ENCODE assay signal across 1 cellular context in the genomic region with DNA sequence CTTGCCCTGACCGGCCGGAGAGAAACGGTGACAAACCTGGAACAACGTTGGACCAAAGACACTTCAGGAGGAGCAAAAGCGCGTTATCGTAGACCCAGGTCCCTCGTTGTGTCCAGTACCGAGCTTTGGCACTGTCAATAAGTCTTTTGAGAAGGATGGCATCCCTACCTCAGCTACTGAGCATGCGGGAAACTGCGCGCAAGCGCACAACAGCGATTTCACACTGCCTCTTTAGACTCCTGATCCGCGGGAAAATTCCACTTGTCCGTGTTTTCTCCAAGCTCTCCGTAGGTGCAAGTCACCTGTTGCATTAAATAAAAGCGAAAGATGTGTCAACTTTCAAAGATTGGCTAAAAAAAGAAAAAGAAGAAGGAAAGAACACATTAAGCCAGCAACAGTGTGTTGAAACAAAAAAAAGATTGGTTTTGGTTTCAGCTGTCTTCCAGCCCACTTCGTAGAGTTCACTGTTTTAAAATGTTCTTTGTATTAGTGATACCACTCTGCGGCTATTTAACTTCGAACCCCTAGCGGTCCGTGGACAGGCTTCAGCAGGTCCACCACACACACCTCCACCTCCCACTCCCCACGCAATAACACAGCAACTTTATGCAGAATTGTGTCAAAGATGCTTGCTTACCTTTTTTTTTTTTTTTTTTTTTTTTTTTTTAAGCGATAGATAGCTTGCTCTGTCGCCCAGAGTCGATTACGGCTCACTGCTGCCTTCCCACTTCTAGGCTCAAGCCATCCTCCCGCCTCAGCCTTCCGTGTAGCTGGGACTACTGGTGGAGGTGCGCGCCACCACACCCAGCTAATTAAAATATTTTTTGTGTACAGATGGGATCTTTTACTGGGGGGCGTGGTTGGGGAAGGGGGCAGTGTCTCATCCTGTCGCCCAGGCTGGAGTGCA.
A peak's percentile ranks its signal among the peaks of the same experiment; 100 is the strongest.
TF ChIP-seq lines count a peak whose summit lies in the region.

A gene with protein sequence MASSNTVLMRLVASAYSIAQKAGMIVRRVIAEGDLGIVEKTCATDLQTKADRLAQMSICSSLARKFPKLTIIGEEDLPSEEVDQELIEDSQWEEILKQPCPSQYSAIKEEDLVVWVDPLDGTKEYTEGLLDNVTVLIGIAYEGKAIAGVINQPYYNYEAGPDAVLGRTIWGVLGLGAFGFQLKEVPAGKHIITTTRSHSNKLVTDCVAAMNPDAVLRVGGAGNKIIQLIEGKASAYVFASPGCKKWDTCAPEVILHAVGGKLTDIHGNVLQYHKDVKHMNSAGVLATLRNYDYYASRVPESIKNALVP (minus strand): TSS at position 139 of the 907 bp plus-strand sequence. CDS start 9,942 bp downstream, outside the sequence.

TF ChIP-seq in HepG2, 621 proteins besides CTCF, POLR2A, EP300 and RAD21 (continued from another document and continues in another):
- TF ChIP-seq CBX2 (IDR thresholded peaks at IDR 0.05; ENCODE audit: low read depth, low read length) (no peak), CBX2 (CRISPR knock-in tag; IDR thresholded peaks at IDR 0.05; ENCODE audit: low read depth) (no peak), SP1 (IDR thresholded peaks at IDR 0.05) (no peak), SP1 (CRISPR knock-in tag; IDR thresholded peaks at IDR 0.05) (peak; percentile 73), SPEN (CRISPR knock-in tag; IDR thresholded peaks at IDR 0.05; ENCODE audit: low read depth) (peak; percentile 52), MZF1 (CRISPR knock-in tag; IDR thresholded peaks at IDR 0.05; ENCODE audit: borderline replicate concordance) (no peak), RFXAP (CRISPR knock-in tag; IDR thresholded peaks at IDR 0.05; ENCODE audit: borderline replicate concordance) (peak; percentile 63; the same call in 1 of the 2 replicates), ELF1 (CRISPR knock-in tag; IDR thresholded peaks at IDR 0.05) (no peak), ZNF136 (CRISPR knock-in tag; IDR thresholded peaks at IDR 0.05; ENCODE audit: low read depth) (no peak), ZSCAN9 (CRISPR knock-in tag; IDR thresholded peaks at IDR 0.05; ENCODE audit: borderline replicate concordance) (peak; percentile 64; the same call in 1 of the 2 replicates), ZNF549 (CRISPR knock-in tag; IDR thresholded peaks at IDR 0.05) (no peak), TGIF2 (CRISPR knock-in tag; IDR thresholded peaks at IDR 0.05) (peak; percentile 79), TBX3 (IDR thresholded peaks at IDR 0.05; ENCODE audit: borderline replicate concordance) (peak; percentile 68; the same call in 1 of the 2 replicates), MBD4 (IDR thresholded peaks at IDR 0.05; ENCODE audit: borderline replicate concordance, low read length) (0 out of 2 replicates have a peak, but pooled peaks have one; percentile 51), FOSL2 (CRISPR knock-in tag; IDR thresholded peaks at IDR 0.05) (peak; percentile 51), ZNF543 (CRISPR knock-in tag; IDR thresholded peaks at IDR 0.05) (no peak), HNRNPK (IDR thresholded peaks at IDR 0.05; ENCODE audit: low read depth, low read length, poor library complexity, severe bottlenecking) (no peak)
- TF ChIP-seq, protein P1, sequence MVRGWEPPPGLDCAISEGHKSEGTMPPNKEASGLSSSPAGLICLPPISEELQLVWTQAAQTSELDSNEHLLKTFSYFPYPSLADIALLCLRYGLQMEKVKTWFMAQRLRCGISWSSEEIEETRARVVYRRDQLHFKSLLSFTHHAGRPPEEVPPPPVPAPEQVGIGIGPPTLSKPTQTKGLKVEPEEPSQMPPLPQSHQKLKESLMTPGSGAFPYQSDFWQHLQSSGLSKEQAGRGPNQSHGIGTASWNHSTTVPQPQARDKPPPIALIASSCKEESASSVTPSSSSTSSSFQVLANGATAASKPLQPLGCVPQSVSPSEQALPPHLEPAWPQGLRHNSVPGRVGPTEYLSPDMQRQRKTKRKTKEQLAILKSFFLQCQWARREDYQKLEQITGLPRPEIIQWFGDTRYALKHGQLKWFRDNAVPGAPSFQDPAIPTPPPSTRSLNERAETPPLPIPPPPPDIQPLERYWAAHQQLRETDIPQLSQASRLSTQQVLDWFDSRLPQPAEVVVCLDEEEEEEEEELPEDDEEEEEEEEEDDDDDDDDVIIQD (CRISPR knock-in tag; IDR thresholded peaks at IDR 0.05; ENCODE audit: low read depth), result 0 out of 2 replicates have a peak, but pooled peaks have one; percentile 47
- TF ChIP-seq, protein P2, sequence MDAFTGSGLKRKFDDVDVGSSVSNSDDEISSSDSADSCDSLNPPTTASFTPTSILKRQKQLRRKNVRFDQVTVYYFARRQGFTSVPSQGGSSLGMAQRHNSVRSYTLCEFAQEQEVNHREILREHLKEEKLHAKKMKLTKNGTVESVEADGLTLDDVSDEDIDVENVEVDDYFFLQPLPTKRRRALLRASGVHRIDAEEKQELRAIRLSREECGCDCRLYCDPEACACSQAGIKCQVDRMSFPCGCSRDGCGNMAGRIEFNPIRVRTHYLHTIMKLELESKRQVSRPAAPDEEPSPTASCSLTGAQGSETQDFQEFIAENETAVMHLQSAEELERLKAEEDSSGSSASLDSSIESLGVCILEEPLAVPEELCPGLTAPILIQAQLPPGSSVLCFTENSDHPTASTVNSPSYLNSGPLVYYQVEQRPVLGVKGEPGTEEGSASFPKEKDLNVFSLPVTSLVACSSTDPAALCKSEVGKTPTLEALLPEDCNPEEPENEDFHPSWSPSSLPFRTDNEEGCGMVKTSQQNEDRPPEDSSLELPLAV (CRISPR knock-in tag; conservative IDR thresholded peaks at IDR 0.05; ENCODE audit: low read depth), result no peak
- TF ChIP-seq, protein P3, sequence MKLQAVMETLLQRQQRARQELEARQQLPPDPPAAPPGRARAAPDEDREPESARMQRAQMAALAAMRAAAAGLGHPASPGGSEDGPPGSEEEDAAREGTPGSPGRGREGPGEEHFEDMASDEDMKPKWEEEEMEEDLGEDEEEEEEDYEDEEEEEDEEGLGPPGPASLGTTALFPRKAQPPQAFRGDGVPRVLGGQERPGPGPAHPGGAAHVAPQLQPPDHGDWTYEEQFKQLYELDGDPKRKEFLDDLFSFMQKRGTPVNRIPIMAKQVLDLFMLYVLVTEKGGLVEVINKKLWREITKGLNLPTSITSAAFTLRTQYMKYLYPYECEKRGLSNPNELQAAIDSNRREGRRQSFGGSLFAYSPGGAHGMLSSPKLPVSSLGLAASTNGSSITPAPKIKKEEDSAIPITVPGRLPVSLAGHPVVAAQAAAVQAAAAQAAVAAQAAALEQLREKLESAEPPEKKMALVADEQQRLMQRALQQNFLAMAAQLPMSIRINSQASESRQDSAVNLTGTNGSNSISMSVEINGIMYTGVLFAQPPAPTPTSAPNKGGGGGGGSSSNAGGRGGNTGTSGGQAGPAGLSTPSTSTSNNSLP (IDR thresholded peaks at IDR 0.05; ENCODE audit: low read depth, low read length), result peak; percentile 84
- TF ChIP-seq, protein P4, sequence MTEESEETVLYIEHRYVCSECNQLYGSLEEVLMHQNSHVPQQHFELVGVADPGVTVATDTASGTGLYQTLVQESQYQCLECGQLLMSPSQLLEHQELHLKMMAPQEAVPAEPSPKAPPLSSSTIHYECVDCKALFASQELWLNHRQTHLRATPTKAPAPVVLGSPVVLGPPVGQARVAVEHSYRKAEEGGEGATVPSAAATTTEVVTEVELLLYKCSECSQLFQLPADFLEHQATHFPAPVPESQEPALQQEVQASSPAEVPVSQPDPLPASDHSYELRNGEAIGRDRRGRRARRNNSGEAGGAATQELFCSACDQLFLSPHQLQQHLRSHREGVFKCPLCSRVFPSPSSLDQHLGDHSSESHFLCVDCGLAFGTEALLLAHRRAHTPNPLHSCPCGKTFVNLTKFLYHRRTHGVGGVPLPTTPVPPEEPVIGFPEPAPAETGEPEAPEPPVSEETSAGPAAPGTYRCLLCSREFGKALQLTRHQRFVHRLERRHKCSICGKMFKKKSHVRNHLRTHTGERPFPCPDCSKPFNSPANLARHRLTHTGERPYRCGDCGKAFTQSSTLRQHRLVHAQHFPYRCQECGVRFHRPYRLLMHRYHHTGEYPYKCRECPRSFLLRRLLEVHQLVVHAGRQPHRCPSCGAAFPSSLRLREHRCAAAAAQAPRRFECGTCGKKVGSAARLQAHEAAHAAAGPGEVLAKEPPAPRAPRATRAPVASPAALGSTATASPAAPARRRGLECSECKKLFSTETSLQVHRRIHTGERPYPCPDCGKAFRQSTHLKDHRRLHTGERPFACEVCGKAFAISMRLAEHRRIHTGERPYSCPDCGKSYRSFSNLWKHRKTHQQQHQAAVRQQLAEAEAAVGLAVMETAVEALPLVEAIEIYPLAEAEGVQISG (CRISPR knock-in tag; IDR thresholded peaks at IDR 0.05), result peak; percentile 66
- TF ChIP-seq, protein P5, sequence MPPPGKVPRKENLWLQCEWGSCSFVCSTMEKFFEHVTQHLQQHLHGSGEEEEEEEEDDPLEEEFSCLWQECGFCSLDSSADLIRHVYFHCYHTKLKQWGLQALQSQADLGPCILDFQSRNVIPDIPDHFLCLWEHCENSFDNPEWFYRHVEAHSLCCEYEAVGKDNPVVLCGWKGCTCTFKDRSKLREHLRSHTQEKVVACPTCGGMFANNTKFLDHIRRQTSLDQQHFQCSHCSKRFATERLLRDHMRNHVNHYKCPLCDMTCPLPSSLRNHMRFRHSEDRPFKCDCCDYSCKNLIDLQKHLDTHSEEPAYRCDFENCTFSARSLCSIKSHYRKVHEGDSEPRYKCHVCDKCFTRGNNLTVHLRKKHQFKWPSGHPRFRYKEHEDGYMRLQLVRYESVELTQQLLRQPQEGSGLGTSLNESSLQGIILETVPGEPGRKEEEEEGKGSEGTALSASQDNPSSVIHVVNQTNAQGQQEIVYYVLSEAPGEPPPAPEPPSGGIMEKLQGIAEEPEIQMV (CRISPR knock-in tag; IDR thresholded peaks at IDR 0.05; ENCODE audit: low read depth), result no peak
- TF ChIP-seq, protein P6, sequence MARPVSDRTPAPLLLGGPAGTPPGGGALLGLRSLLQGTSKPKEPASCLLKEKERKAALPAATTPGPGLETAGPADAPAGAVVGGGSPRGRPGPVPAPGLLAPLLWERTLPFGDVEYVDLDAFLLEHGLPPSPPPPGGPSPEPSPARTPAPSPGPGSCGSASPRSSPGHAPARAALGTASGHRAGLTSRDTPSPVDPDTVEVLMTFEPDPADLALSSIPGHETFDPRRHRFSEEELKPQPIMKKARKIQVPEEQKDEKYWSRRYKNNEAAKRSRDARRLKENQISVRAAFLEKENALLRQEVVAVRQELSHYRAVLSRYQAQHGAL (CRISPR knock-in tag; IDR thresholded peaks at IDR 0.05; ENCODE audit: not compliant biosample characterization), result no peak
- TF ChIP-seq, protein P7, sequence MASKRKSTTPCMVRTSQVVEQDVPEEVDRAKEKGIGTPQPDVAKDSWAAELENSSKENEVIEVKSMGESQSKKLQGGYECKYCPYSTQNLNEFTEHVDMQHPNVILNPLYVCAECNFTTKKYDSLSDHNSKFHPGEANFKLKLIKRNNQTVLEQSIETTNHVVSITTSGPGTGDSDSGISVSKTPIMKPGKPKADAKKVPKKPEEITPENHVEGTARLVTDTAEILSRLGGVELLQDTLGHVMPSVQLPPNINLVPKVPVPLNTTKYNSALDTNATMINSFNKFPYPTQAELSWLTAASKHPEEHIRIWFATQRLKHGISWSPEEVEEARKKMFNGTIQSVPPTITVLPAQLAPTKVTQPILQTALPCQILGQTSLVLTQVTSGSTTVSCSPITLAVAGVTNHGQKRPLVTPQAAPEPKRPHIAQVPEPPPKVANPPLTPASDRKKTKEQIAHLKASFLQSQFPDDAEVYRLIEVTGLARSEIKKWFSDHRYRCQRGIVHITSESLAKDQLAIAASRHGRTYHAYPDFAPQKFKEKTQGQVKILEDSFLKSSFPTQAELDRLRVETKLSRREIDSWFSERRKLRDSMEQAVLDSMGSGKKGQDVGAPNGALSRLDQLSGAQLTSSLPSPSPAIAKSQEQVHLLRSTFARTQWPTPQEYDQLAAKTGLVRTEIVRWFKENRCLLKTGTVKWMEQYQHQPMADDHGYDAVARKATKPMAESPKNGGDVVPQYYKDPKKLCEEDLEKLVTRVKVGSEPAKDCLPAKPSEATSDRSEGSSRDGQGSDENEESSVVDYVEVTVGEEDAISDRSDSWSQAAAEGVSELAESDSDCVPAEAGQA (IDR thresholded peaks at IDR 0.05; ENCODE audit: low read depth), result no peak; the same call in 1 of the 2 replicates
- TF ChIP-seq, protein P7 (CRISPR knock-in tag; IDR thresholded peaks at IDR 0.05; ENCODE audit: borderline replicate concordance), result no peak
- TF ChIP-seq, protein P8, sequence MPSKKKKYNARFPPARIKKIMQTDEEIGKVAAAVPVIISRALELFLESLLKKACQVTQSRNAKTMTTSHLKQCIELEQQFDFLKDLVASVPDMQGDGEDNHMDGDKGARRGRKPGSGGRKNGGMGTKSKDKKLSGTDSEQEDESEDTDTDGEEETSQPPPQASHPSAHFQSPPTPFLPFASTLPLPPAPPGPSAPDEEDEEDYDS (CRISPR knock-in tag; IDR thresholded peaks at IDR 0.05), result peak; percentile 91
- TF ChIP-seq, protein P9, sequence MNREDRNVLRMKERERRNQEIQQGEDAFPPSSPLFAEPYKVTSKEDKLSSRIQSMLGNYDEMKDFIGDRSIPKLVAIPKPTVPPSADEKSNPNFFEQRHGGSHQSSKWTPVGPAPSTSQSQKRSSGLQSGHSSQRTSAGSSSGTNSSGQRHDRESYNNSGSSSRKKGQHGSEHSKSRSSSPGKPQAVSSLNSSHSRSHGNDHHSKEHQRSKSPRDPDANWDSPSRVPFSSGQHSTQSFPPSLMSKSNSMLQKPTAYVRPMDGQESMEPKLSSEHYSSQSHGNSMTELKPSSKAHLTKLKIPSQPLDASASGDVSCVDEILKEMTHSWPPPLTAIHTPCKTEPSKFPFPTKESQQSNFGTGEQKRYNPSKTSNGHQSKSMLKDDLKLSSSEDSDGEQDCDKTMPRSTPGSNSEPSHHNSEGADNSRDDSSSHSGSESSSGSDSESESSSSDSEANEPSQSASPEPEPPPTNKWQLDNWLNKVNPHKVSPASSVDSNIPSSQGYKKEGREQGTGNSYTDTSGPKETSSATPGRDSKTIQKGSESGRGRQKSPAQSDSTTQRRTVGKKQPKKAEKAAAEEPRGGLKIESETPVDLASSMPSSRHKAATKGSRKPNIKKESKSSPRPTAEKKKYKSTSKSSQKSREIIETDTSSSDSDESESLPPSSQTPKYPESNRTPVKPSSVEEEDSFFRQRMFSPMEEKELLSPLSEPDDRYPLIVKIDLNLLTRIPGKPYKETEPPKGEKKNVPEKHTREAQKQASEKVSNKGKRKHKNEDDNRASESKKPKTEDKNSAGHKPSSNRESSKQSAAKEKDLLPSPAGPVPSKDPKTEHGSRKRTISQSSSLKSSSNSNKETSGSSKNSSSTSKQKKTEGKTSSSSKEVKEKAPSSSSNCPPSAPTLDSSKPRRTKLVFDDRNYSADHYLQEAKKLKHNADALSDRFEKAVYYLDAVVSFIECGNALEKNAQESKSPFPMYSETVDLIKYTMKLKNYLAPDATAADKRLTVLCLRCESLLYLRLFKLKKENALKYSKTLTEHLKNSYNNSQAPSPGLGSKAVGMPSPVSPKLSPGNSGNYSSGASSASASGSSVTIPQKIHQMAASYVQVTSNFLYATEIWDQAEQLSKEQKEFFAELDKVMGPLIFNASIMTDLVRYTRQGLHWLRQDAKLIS (CRISPR knock-in tag; IDR thresholded peaks at IDR 0.05), result 0 out of 2 replicates have a peak, but pooled peaks have one; percentile 15
